In the genomic region with DNA sequence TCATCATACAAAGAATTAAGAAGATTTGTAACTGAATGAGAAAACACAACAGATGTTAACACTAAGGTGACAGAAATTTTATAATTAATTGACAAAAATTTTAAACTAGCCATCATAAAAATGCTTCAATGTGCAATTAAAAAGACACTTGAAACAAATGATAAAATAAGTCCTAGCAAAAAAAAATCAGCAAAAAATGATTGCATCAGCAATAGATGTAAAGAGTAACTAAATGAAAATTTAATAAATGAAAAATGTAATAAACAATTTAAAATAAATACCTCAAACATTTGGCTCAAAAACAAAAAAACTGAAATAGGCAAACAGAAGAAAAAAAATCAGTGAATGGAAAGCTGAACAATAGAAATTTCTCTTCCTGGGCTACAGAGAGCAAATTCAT, we compare ENCODE assay signal across 21 cellular contexts.
"Had no signal": no experiment of that assay in that cellular context is flagged by ENCODE, and none has a peak within 500 bp of the region (broad histone marks: within the 10 kb centered on the region; RNA-seq: fewer than 3 reads in every experiment).

No MANE protein-coding gene starts in this region.

- H3K36me3 ChIP-seq: esophagus muscularis mucosa, gastrocnemius medialis, heart right ventricle, left lung, lower lobe of right lung had no signal

- H3K9me3 ChIP-seq: esophagus muscularis mucosa, gastrocnemius medialis, heart right ventricle, left lung, lower lobe of right lung had no signal

- H3K27me3 ChIP-seq: esophagus muscularis mucosa, foreskin keratinocyte, gastrocnemius medialis, heart right ventricle, left lung had no signal

- H3K4me1 ChIP-seq: esophagus muscularis mucosa, foreskin keratinocyte, gastrocnemius medialis, heart right ventricle, left lung, lower lobe of right lung had no signal

- FAIRE-seq: endothelial cell of umbilical vein had no signal

- H3K27ac ChIP-seq: coronary artery, esophagus muscularis mucosa, foreskin keratinocyte, gastrocnemius medialis, heart right ventricle, left lung, lower lobe of right lung had no signal

- ATAC-seq: effector memory CD8-positive, alpha-beta T cell; foreskin keratinocyte; gastrocnemius medialis; heart right ventricle; left cardiac atrium; left lung; left ventricle myocardium superior; lower lobe of right lung; naive thymus-derived CD4-positive, alpha-beta T cell had no signal

- DNase-seq: effector CD8-positive, alpha-beta T cell; effector memory CD8-positive, alpha-beta T cell; endodermal cell; foreskin keratinocyte; gastrocnemius medialis; glutamatergic neuron; head of caudate nucleus; heart right ventricle; hippocampal formation; immature natural killer cell; islet precursor cell; left cardiac atrium; left lung; left ventricle myocardium superior; lower lobe of right lung; mesenchymal stem cell; midbrain; naive thymus-derived CD4-positive, alpha-beta T cell had no signal

- H3K4me3 ChIP-seq: coronary artery, esophagus muscularis mucosa, gastrocnemius medialis, heart right ventricle, left lung, lower lobe of right lung had no signal
